ENCODE assay signal across 15 cellular contexts in genomic region chr11:63599211-63600122, GRCh38. TPM values are rescaled to one million over a fixed set of nuclear protein-coding genes. Genes with fewer than 3 reads are reported as not detected.
DNase-seq lines count a peak whose midpoint lies in the region; ATAC-seq and TF ChIP-seq lines count a peak whose summit lies in the region.
"Had no signal": no experiment of that assay in that cellular context is flagged by ENCODE, and none has a peak within 500 bp of the region (broad histone marks: within the 10 kb centered on the region; RNA-seq: fewer than 3 reads in every experiment).

No MANE protein-coding gene starts in this region.

- WGBS in esophagus squamous epithelium, 2 donors, result 74 to 98% methylated on average over 4 to 7 of the region's 7 CpGs

- intact Hi-C loops in esophagus squamous epithelium (cut with DNase I), result no loop called here

- TF ChIP-seq CTCF in fibroblast of the aortic adventitia (IDR thresholded peaks at IDR 0.05; ENCODE audit: insufficient read depth, low read length) (no peak), esophagus squamous epithelium (IDR thresholded peaks at IDR 0.05) (no peak)

- H3K36me3 ChIP-seq in esophagus squamous epithelium, result peaks cover 0 to 9% (median 0%) of the 10 kb centered on the region in 3 donors
- H3K36me3 ChIP-seq: uterus had no signal

- DNase-seq in GOT3 (lab: John Stamatoyannopoulos, UW), result peak; percentile 21
- DNase-seq in fibroblast of the aortic adventitia (ENCODE audit: low read depth), result peak; percentile 67
- DNase-seq in stromal cell of bone marrow (ENCODE audit: low read depth), result peak; percentile 63
- no peak for DNase-seq in T-helper 1 cell
- no peak for DNase-seq in NCI-H748 (lab: John Stamatoyannopoulos, UW; ENCODE audit: unreplicated experiment)
- DNase-seq in COR-L47 (lab: John Stamatoyannopoulos, UW), result no peak
- DNase-seq in esophagus squamous epithelium (lab: John Stamatoyannopoulos, UW), result no peak
- DNase-seq: activated naive CD8-positive, alpha-beta T cell treated with anti-CD3 and anti-CD28 coated beads, Interleukin-2, amount 50 U/mL, for 24 hours; KG1; NCI-H510A; psoas muscle; uterus had no signal

- H3K9me3 ChIP-seq in esophagus squamous epithelium, result no peaks in the 10 kb centered on the region
- H3K9me3 ChIP-seq: psoas muscle, uterus had no signal

- no peak for TF ChIP-seq POLR2A in esophagus squamous epithelium (IDR thresholded peaks at IDR 0.05)

- no peak overlapping the region for H3K27ac ChIP-seq in esophagus squamous epithelium
- H3K27ac ChIP-seq: epithelial cell of prostate, psoas muscle, uterus had no signal

- H3K4me1 ChIP-seq in esophagus squamous epithelium, result peaks cover 0 to 10% (median 0%) of the 10 kb centered on the region in 3 donors
- H3K4me1 ChIP-seq: uterus had no signal

- ATAC-seq in SK-N-SH treated with all-trans-retinoic acid at 6 μM for 48 hours, result peak; percentile 60
- ATAC-seq: activated naive CD8-positive, alpha-beta T cell treated with anti-CD3 and anti-CD28 coated beads, Interleukin-2, amount 50 U/mL, for 24 hours had no signal

- H3K4me3 ChIP-seq in fibroblast of the aortic adventitia (ENCODE audit: low read depth, low read length) (no peak overlapping the region), esophagus squamous epithelium (no peak overlapping the region)
- H3K4me3 ChIP-seq: psoas muscle, uterus had no signal

- H3K27me3 ChIP-seq in esophagus squamous epithelium, result no peaks in the 10 kb centered on the region
- H3K27me3 ChIP-seq: uterus had no signal

TF ChIP-seq in SK-N-SH treated with all-trans-retinoic acid at 6 μM for 48 hours, 23 proteins besides CTCF, POLR2A, EP300 and RAD21:
- TF ChIP-seq BACH2 (CRISPR knock-in tag; IDR thresholded peaks at IDR 0.05; ENCODE audit: borderline replicate concordance) (no peak), POU6F1 (CRISPR knock-in tag; IDR thresholded peaks at IDR 0.05; ENCODE audit: borderline replicate concordance, low read depth) (no peak), ZFP3 (CRISPR knock-in tag; IDR thresholded peaks at IDR 0.05) (no peak), CSDC2 (CRISPR knock-in tag; IDR thresholded peaks at IDR 0.05) (no peak), SNAI2 (CRISPR knock-in tag; IDR thresholded peaks at IDR 0.05) (no peak), PPARA (CRISPR knock-in tag; IDR thresholded peaks at IDR 0.05; ENCODE audit: borderline replicate concordance) (no peak), ZNF8 (CRISPR knock-in tag; IDR thresholded peaks at IDR 0.05) (no peak), OSR1 (CRISPR knock-in tag; IDR thresholded peaks at IDR 0.05) (no peak), ISL1 (CRISPR knock-in tag; IDR thresholded peaks at IDR 0.05) (no peak)
TF ChIP-seq in SK-N-SH treated with all-trans-retinoic acid at 6 μM for 48 hours: peak in this region for 0.

RNA-seq across cellular contexts. Expression of gene PLAAT3, which starts 14.8 kb away (rescaled TPM):
- total RNA-seq in fibroblast of the aortic adventitia (ENCODE audit: low replicate concordance) (9.0 and 71.9 TPM in 2 replicates), esophagus squamous epithelium (10 to 100 TPM in 1 of 4 donors, 1 to 10 TPM in 2, under 1 TPM in 1; 0.57 to 15.4 (median 4.5) TPM)

RNA-seq across cellular contexts. Expression of gene PLAAT2, which starts 36.3 kb away (rescaled TPM):
- not detected in 2 replicates for total RNA-seq in fibroblast of the aortic adventitia (ENCODE audit: low replicate concordance)
- under 1 TPM in 1 of 4 donors, not detected in 3; 0.47 TPM for total RNA-seq in esophagus squamous epithelium
- total RNA-seq: liver, psoas muscle, uterus had no signal

Comparison
In these comparisons a context has a peak if more than half of its experiments do, and no peak if none do; other contexts are left out.
1. DNase-seq: peak in GOT3 (single experiment), fibroblast of the aortic adventitia (single experiment) and stromal cell of bone marrow (single experiment); none in T-helper 1 cell (0 of 5), NCI-H748 (single experiment), COR-L47 (single experiment) and esophagus squamous epithelium (single experiment).